Comparison of ENCODE assay signal across 20 cellular contexts in the genomic region with DNA sequence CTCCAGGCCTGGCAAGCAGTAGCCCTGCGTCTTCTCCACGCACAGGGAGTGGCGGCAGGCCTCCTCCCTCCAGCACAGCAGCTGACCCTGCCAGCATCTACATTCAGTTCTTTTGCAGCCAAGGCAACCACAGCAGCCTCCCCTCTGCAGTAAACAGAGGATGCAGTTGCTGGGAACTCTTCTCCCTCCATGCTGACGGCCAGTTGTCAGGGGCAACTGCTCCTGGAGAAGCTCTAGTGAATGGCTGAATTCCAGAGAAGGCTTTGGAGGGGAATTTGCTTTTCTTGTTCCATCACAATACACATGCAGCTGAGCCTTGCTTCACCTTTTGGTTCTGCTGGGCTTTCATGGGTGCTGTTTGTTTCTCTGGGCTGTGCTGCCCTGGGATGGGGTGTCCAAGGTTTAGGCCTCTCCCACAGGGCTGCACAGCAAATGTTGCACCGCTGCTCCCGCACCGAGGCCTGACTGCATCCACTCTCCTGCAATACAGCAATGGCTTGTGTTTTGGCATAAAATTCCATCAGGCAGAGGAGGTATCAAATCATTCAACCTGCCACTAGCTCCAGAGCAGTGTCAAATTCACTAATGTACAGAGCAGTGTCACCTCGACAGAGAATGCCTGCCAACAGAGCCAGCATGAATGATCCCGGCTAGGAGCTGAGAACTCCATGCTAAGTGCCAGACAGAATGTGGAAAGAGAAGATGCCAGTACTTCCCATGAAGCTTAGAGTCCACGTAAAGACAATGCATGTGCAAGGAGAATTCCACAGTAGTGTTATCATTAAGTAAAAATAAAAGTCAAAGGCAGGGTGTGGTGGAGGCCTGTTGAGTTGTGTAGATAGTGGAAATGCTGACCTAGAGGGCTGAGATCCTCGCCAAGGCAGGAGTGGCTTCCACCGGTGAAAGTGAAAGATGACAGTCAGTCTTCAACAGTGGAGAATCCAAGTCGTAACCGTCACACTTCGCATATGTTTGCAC.
DNase-seq lines count a peak whose midpoint lies in the region; ATAC-seq lines count a peak whose summit lies in the region.
"Had no signal": no experiment of that assay in that cellular context is flagged by ENCODE, and none has a peak within 500 bp of the region (broad histone marks: within the 10 kb centered on the region; RNA-seq: fewer than 3 reads in every experiment).

No MANE protein-coding gene starts in this region.

- H3K27ac ChIP-seq in temporal lobe (ENCODE audit: low read depth, low read length) = peak overlapping the region; percentile 17
- H3K27ac ChIP-seq: body of pancreas, right atrium auricular region, SK-N-MC had no signal

- ATAC-seq in HG02852 (IDR thresholded peaks at IDR 0.05; ENCODE audit: unreplicated experiment) (no peak), GM19351 (IDR thresholded peaks at IDR 0.05; ENCODE audit: unreplicated experiment) (no peak)
- ATAC-seq: activated CD8-positive, alpha-beta T cell treated with anti-CD3 and anti-CD28 coated beads for 36 hours; body of pancreas had no signal

- DNase-seq in NCI-H1092 treated with DMSO at 0.1 percent for 48 hours (lab: John Stamatoyannopoulos, UW) (peak; percentile 8), cerebellar cortex (ENCODE audit: low spot score) (peak; percentile 60), medulla oblongata (ENCODE audit: extremely low spot score) (peak; percentile 63), NOMO-1 (lab: John Stamatoyannopoulos, UW; ENCODE audit: unreplicated experiment in 2 of 2) (no peak)
- DNase-seq: activated CD4-positive, CD25-positive, alpha-beta regulatory T cell treated with anti-CD3 and anti-CD28 coated beads, Interleukin-2, amount 50 U/mL, for 72 hours; activated CD8-positive, alpha-beta T cell treated with anti-CD3 and anti-CD28 coated beads for 36 hours; activated effector memory CD4-positive, alpha-beta T cell treated with Interleukin-2 at 50 U/mL for 16 hours; activated naive CD8-positive, alpha-beta T cell treated with anti-CD3 and anti-CD28 coated beads, Interleukin-2, amount 10 ng/mL, durations not matched to agents 7 days and 5 days; body of pancreas; HFFc6; mammary epithelial cell; NCI-H1436 treated with DMSO at 0.1 percent for 48 hours; NCI-H526 treated with DMSO at 0.1 percent for 48 hours; stimulated activated CD4-positive, alpha-beta T cell treated with anti-CD3 and anti-CD28 coated beads, Interleukin-4, amount 100 ng/mL, for 4 hours; stimulated activated naive CD4-positive, alpha-beta T cell had no signal

Comparison
In these comparisons a context has a peak if more than half of its experiments do, and no peak if none do; other contexts are left out.
1. DNase-seq: peak in NCI-H1092 treated with DMSO at 0.1 percent for 48 hours (single experiment), cerebellar cortex (single experiment) and medulla oblongata (single experiment); none in NOMO-1 (0 of 2).